In genomic region chr2:84807063-84807485, GRCh38 we compare ENCODE assay signal across 9 cellular contexts.
DNase-seq lines count a peak whose midpoint lies in the region; ATAC-seq and TF ChIP-seq lines count a peak whose summit lies in the region.
"Had no signal": no experiment of that assay in that cellular context is flagged by ENCODE, and none has a peak within 500 bp of the region (broad histone marks: within the 10 kb centered on the region; RNA-seq: fewer than 3 reads in every experiment).

No MANE protein-coding gene starts in this region.

- intact Hi-C loops in ovary (cut with DNase I) = loop anchor here in 1 of 4 donors (10.0 kb wide), 1 partner anchor 78 kb away; the partner anchor contains the start of gene TRABD2A

- WGBS in ovary, 3 donors = 1 to 43% (median 8%) methylated on average over 4 of the region's 4 CpGs

- peaks cover 16% of the 10 kb centered on the region for H3K4me1 Mint-ChIP-seq in central memory CD8-positive, alpha-beta T cell

- TF ChIP-seq EP300 in ovary (IDR thresholded peaks at IDR 0.05) = no peak

- ATAC-seq in central memory CD8-positive, alpha-beta T cell (replicated peaks; ENCODE audit: extremely low read depth, poor library complexity, severe bottlenecking) = no peak
- ATAC-seq in GM18870 (IDR thresholded peaks at IDR 0.05; ENCODE audit: unreplicated experiment) = no peak
- ATAC-seq in GM19023 (IDR thresholded peaks at IDR 0.05; ENCODE audit: unreplicated experiment) = no peak
- ATAC-seq: gastrocnemius medialis had no signal

- H3K27me3 Mint-ChIP-seq in central memory CD8-positive, alpha-beta T cell = no peaks in the 10 kb centered on the region

- H3K4me3 ChIP-seq in ovary = no peak overlapping the region
- H3K4me3 ChIP-seq: gastrocnemius medialis had no signal

- H3K4me3 Mint-ChIP-seq in central memory CD8-positive, alpha-beta T cell = no peak overlapping the region

- H3K9me3 ChIP-seq in ovary = no peaks in the 10 kb centered on the region
- H3K9me3 ChIP-seq: gastrocnemius medialis had no signal

- H3K9me3 Mint-ChIP-seq in central memory CD8-positive, alpha-beta T cell = peaks cover 8% of the 10 kb centered on the region

- no peaks in the 10 kb centered on the region for H3K36me3 Mint-ChIP-seq in central memory CD8-positive, alpha-beta T cell (ENCODE audit: insufficient read depth)

- TF ChIP-seq POLR2A in ovary (IDR thresholded peaks at IDR 0.05) = no peak

- H3K36me3 ChIP-seq in ovary = no peaks in the 10 kb centered on the region
- H3K36me3 ChIP-seq: gastrocnemius medialis had no signal

- no peak for TF ChIP-seq CTCF in ovary (IDR thresholded peaks at IDR 0.05)

- H3K27ac Mint-ChIP-seq in central memory CD8-positive, alpha-beta T cell (ENCODE audit: low read depth) = peak overlapping the region; percentile 54

- peaks cover 5% of the 10 kb centered on the region for H3K4me1 ChIP-seq in ovary (ENCODE audit: insufficient read depth)
- H3K4me1 ChIP-seq: gastrocnemius medialis had no signal

- peak overlapping the region in 1 of 2 donors; percentile 21 for H3K27ac ChIP-seq in ovary
- H3K27ac ChIP-seq: gastrocnemius medialis had no signal

- DNase-seq in Daoy (ENCODE audit: low read depth) (peak; percentile 88), NCI-H226 (peak; percentile 95), ovary (peak; percentile 24 to 72 (median 52)), globus pallidus (ENCODE audit: low spot score) (no peak), COLO668 (lab: John Stamatoyannopoulos, UW; ENCODE audit: unreplicated experiment) (no peak)
- no peak for DNase-seq in central memory CD8-positive, alpha-beta T cell (ENCODE audit: low spot score in 2 of 2)
- DNase-seq: gastrocnemius medialis had no signal

- H3K27me3 ChIP-seq in ovary = no peaks in the 10 kb centered on the region
- H3K27me3 ChIP-seq: gastrocnemius medialis had no signal

Comparison
In these comparisons a context has a peak if more than half of its experiments do, and no peak if none do; other contexts are left out.
1. DNase-seq: peak in Daoy (single experiment), NCI-H226 (single experiment) and ovary (5 of 5); none in central memory CD8-positive, alpha-beta T cell (0 of 2), globus pallidus (single experiment) and COLO668 (single experiment).